In the genomic region with DNA sequence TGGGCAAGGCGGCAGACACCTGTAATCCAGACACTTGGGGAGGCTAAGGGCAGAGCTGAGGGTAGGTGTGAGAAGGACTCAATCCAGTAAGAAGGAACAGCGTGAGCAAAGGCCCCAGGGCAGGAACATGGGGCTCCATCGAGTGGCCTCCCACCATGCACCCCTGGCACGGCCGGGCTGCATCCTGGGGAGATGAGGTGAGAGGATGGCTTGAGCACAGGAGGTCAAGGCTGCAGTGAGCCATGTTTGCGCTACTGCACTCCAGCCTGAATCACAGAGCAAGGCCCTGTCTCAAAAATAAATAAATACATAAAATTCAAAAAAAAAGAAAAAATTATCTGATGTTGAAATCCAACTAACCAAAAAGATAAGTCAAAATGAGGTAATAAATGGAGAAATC, we compare ENCODE assay signal across 27 cellular contexts.
"Had no signal": no experiment of that assay in that cellular context is flagged by ENCODE, and none has a peak within 500 bp of the region (broad histone marks: within the 10 kb centered on the region; RNA-seq: fewer than 3 reads in every experiment).

No MANE protein-coding gene starts in this region.

- H3K4me3 ChIP-seq: cardiac muscle cell had no signal

- ATAC-seq: activated naive CD4-positive, alpha-beta T cell treated with anti-CD3 and anti-CD28 coated beads, Interleukin-2, amount 50 U/mL, for 72 hours; activated naive CD8-positive, alpha-beta T cell treated with anti-CD3 and anti-CD28 coated beads, Interleukin-2, amount 50 U/mL, for 24 hours; activated T-cell treated with anti-CD3 and anti-CD28 coated beads, Interleukin-2, amount 50 U/mL, for 4 hours; Panc1 had no signal

- H3K27ac ChIP-seq: brain microvascular endothelial cell, cardiac muscle cell, KMS-11, RWPE1 had no signal

- H3K9ac ChIP-seq: KMS-11 had no signal

- H3K27me3 Mint-ChIP-seq: activated B cell treated with CpG ODN at 0.5 μM for 24 hours; activated CD4-positive, alpha-beta memory T cell treated with anti-CD3 and anti-CD28 coated beads for 36 hours; activated CD4-positive, alpha-beta T cell treated with anti-CD3 and anti-CD28 coated beads, Interleukin-2, amount 10 ng/mL, durations not matched to agents 7 days and 5 days; activated naive CD8-positive, alpha-beta T cell treated with anti-CD3 and anti-CD28 coated beads, Interleukin-2, amount 50 U/mL, for 24 hours had no signal

- DNase-seq: activated B cell treated with CpG ODN at 0.5 μM for 24 hours; activated CD4-positive, alpha-beta memory T cell treated with anti-CD3 and anti-CD28 coated beads for 36 hours; activated CD4-positive, alpha-beta T cell treated with anti-CD3 and anti-CD28 coated beads, Interleukin-2, amount 10 ng/mL, durations not matched to agents 7 days and 5 days; activated CD8-positive, alpha-beta memory T cell treated with anti-CD3 and anti-CD28 coated beads for 24 hours; activated effector memory CD4-positive, alpha-beta T cell treated with anti-CD3 and anti-CD28 coated beads, Interleukin-2, amount 50 U/mL, for 16 hours; activated naive CD4-positive, alpha-beta T cell treated with Interleukin-2 at 50 U/mL for 16 hours; activated naive CD8-positive, alpha-beta T cell treated with anti-CD3 and anti-CD28 coated beads, Interleukin-2, amount 50 U/mL, for 24 hours; activated T-cell treated with anti-CD3 and anti-CD28 coated beads, Interleukin-2, amount 50 U/mL, for 4 hours; amygdala; brain microvascular endothelial cell; NCI-H1092; NCI-H1417; NCI-H2029; NCI-H2107; NCI-H2171 treated with DMSO at 0.1 percent for 48 hours; NCI-H226; NCI-H526; NCI-H82; OCI-M1; SHP77 treated with DMSO at 0.1 percent for 48 hours; T-helper 2 cell; T1000 had no signal

- H3K4me3 Mint-ChIP-seq: activated B cell treated with CpG ODN at 0.5 μM for 24 hours; activated CD4-positive, alpha-beta memory T cell treated with anti-CD3 and anti-CD28 coated beads for 36 hours; activated CD4-positive, alpha-beta T cell treated with anti-CD3 and anti-CD28 coated beads, Interleukin-2, amount 10 ng/mL, durations not matched to agents 7 days and 5 days; activated naive CD8-positive, alpha-beta T cell treated with anti-CD3 and anti-CD28 coated beads, Interleukin-2, amount 50 U/mL, for 24 hours; activated T-cell treated with anti-CD3 and anti-CD28 coated beads, Interleukin-2, amount 50 U/mL, for 4 hours had no signal

- H3K36me3 Mint-ChIP-seq: activated CD4-positive, alpha-beta memory T cell treated with anti-CD3 and anti-CD28 coated beads for 36 hours had no signal

- H3K4me2 ChIP-seq: KMS-11 had no signal

- H3K36me3 ChIP-seq: brain microvascular endothelial cell, cardiac muscle cell had no signal

- H3K27ac Mint-ChIP-seq: activated B cell treated with CpG ODN at 0.5 μM for 24 hours; activated CD4-positive, alpha-beta memory T cell treated with anti-CD3 and anti-CD28 coated beads for 36 hours; activated CD4-positive, alpha-beta T cell treated with anti-CD3 and anti-CD28 coated beads, Interleukin-2, amount 10 ng/mL, durations not matched to agents 7 days and 5 days; activated naive CD4-positive, alpha-beta T cell treated with anti-CD3 and anti-CD28 coated beads, Interleukin-2, amount 50 U/mL, for 72 hours; activated naive CD8-positive, alpha-beta T cell treated with anti-CD3 and anti-CD28 coated beads, Interleukin-2, amount 50 U/mL, for 24 hours had no signal

- H3K9me3 Mint-ChIP-seq: activated B cell treated with CpG ODN at 0.5 μM for 24 hours; activated CD4-positive, alpha-beta memory T cell treated with anti-CD3 and anti-CD28 coated beads for 36 hours; activated CD4-positive, alpha-beta T cell treated with anti-CD3 and anti-CD28 coated beads, Interleukin-2, amount 10 ng/mL, durations not matched to agents 7 days and 5 days; activated naive CD4-positive, alpha-beta T cell treated with anti-CD3 and anti-CD28 coated beads, Interleukin-2, amount 50 U/mL, for 72 hours; activated naive CD8-positive, alpha-beta T cell treated with anti-CD3 and anti-CD28 coated beads, Interleukin-2, amount 50 U/mL, for 24 hours; activated T-cell treated with anti-CD3 and anti-CD28 coated beads, Interleukin-2, amount 50 U/mL, for 4 hours had no signal

- H3K27me3 ChIP-seq: brain microvascular endothelial cell, cardiac muscle cell had no signal
